25 cellular contexts compared by ENCODE assay signal in genomic region chr5:72505026-72505425, GRCh38. TPM values are rescaled to one million over a fixed set of nuclear protein-coding genes. Genes with fewer than 3 reads are reported as not detected.
DNase-seq lines count a peak whose midpoint lies in the region; TF ChIP-seq lines count a peak whose summit lies in the region.
"Had no signal": no experiment of that assay in that cellular context is flagged by ENCODE, and none has a peak within 500 bp of the region (broad histone marks: within the 10 kb centered on the region; RNA-seq: fewer than 3 reads in every experiment).

No MANE protein-coding gene starts in this region.

- H3K9ac ChIP-seq in parathyroid adenoma: no peak overlapping the region

- TF ChIP-seq EP300 in stomach (IDR thresholded peaks at IDR 0.05): no peak

- 81% methylated on average over 5 of the region's 5 CpGs for WGBS in urinary bladder
- WGBS in stomach, 5 donors: 79 to 90% (median 85%) methylated on average over 5 of the region's 5 CpGs

- no peak overlapping the region for H2AFZ ChIP-seq in parathyroid adenoma
- H2AFZ ChIP-seq: hepatocyte had no signal

- H3K27me3 ChIP-seq in right atrium auricular region (no peaks in the 10 kb centered on the region), parathyroid adenoma (ENCODE audit: control insufficient read depth, insufficient read depth, low read length) (no peaks in the 10 kb centered on the region), stomach (no peaks in the 10 kb centered on the region)
- H3K27me3 ChIP-seq: hepatocyte had no signal

- TF ChIP-seq POLR2A in stomach (IDR thresholded peaks at IDR 0.05): no peak

- peak overlapping the region; percentile 64 to 74 for H3K27ac ChIP-seq in right atrium auricular region
- H3K27ac ChIP-seq in parathyroid adenoma: no peak overlapping the region
- no peak overlapping the region for H3K27ac ChIP-seq in urinary bladder (ENCODE audit: low read depth)
- peak overlapping the region in 2 of 5 donors; percentile 12 to 54 for H3K27ac ChIP-seq in stomach
- H3K27ac ChIP-seq: C4-2B, hepatocyte had no signal

- DNase-seq in right atrium auricular region (ENCODE audit: low spot score): no peak
- no peak for DNase-seq in cardiac septum (ENCODE audit: low spot score)
- DNase-seq in dermis blood vessel endothelial cell: peak; percentile 61
- DNase-seq in NCI-H526 treated with DMSO at 0.1 percent for 48 hours (lab: John Stamatoyannopoulos, UW): no peak
- DNase-seq in amygdala (lab: John Stamatoyannopoulos, UW): no peak
- DNase-seq in stomach: no peak
- DNase-seq: activated B cell treated with CpG ODN at 0.5 μM for 24 hours; activated CD8-positive, alpha-beta T cell treated with anti-CD3 and anti-CD28 coated beads, Interleukin-2, amount 10 ng/mL, durations not matched to agents 7 days and 5 days; activated naive CD4-positive, alpha-beta T cell treated with Interleukin-2 at 50 U/mL for 16 hours; activated T-cell treated with anti-CD3 and anti-CD28 coated beads, Interleukin-2, amount 50 U/mL, for 1 hour; aorta; cerebellar nuclear complex; endodermal cell; Karpas-422; natural killer cell; NCI-H1105 treated with DMSO at 0.1 percent for 48 hours; NCI-H2081; NCI-H446 treated with DMSO at 0.1 percent for 48 hours had no signal

- peak overlapping the region; percentile 8 to 30 for H3K4me3 ChIP-seq in right atrium auricular region
- peak overlapping the region; percentile 15 for H3K4me3 ChIP-seq in parathyroid adenoma (ENCODE audit: low read depth, low read length)
- peak overlapping the region; percentile 4 for H3K4me3 ChIP-seq in urinary bladder (ENCODE audit: low read depth, low read length)
- H3K4me3 ChIP-seq in stomach: no peak overlapping the region
- H3K4me3 ChIP-seq: A549, HAP-1, hepatocyte had no signal

- intact Hi-C loops in cardiac septum (cut with DNase I) (no loop called here), stomach (cut with DNase I; ENCODE audit: low total_unique reads) (no loop called here)

- peak overlapping the region; percentile 3 for H3K4me2 ChIP-seq in parathyroid adenoma (ENCODE audit: low read length)
- H3K4me2 ChIP-seq: hepatocyte had no signal

- H3K36me3 ChIP-seq in right atrium auricular region (no peaks in the 10 kb centered on the region), parathyroid adenoma (ENCODE audit: control insufficient read depth, insufficient read depth, low read length) (no peaks in the 10 kb centered on the region), urinary bladder (ENCODE audit: insufficient read depth) (no peaks in the 10 kb centered on the region), stomach (no peaks in the 10 kb centered on the region)
- H3K36me3 ChIP-seq: HAP-1 had no signal

- TF ChIP-seq CTCF in right atrium auricular region (IDR thresholded peaks at IDR 0.05) (no peak), parathyroid adenoma (IDR thresholded peaks at IDR 0.05) (no peak), stomach (IDR thresholded peaks at IDR 0.05) (no peak)

- H3K79me2 ChIP-seq in parathyroid adenoma: no peaks in the 10 kb centered on the region
- H3K79me2 ChIP-seq: hepatocyte had no signal

- H3K4me1 ChIP-seq in right atrium auricular region (peaks cover 0 to 60% of the 10 kb centered on the region in 2 donors), parathyroid adenoma (peaks cover 4% of the 10 kb centered on the region), urinary bladder (ENCODE audit: insufficient read depth) (no peaks in the 10 kb centered on the region), stomach (peaks cover 0 to 34% (median 17%) of the 10 kb centered on the region in 4 donors)
- H3K4me1 ChIP-seq: HAP-1 had no signal

- H3K9me3 ChIP-seq in right atrium auricular region (no peaks in the 10 kb centered on the region), parathyroid adenoma (ENCODE audit: control insufficient read depth, low read length) (no peaks in the 10 kb centered on the region), stomach (no peaks in the 10 kb centered on the region)
- H3K9me3 ChIP-seq: A549, HAP-1 had no signal

RNA-seq across cellular contexts. Expression of gene ZNF366, which starts 2.2 kb away (rescaled TPM):
- total RNA-seq in right atrium auricular region: 1 to 10 TPM; 4.4 to 9.0 TPM
- total RNA-seq in cardiac septum: 3.7 TPM
- 13.3 and 17.0 TPM in 2 replicates for total RNA-seq in dermis blood vessel endothelial cell
- total RNA-seq in urinary bladder: 2.9 TPM
- 3.3 TPM for polyA plus RNA-seq in urinary bladder
- 1 to 10 TPM in 4 of 5 donors, not detected in 1; 1.7 to 6.8 (median 4.5) TPM for total RNA-seq in stomach
- polyA plus RNA-seq in stomach: under 1 TPM; 0.10 to 0.46 (median 0.37) TPM
- total RNA-seq: activated B cell treated with CpG ODN at 0.5 μM for 24 hours; activated CD8-positive, alpha-beta T cell treated with anti-CD3 and anti-CD28 coated beads, Interleukin-2, amount 10 ng/mL, durations not matched to agents 7 days and 5 days; endodermal cell; HT1080 had no signal
- polyA plus RNA-seq: A549, aorta, hepatocyte had no signal

Comparison
In these comparisons a context has a peak if more than half of its experiments do, and no peak if none do; other contexts are left out.
1. H3K27ac ChIP-seq: peak in right atrium auricular region (2 of 2); none in parathyroid adenoma (single experiment) and urinary bladder (single experiment).
2. H3K4me3 ChIP-seq: peak in right atrium auricular region (2 of 2), parathyroid adenoma (single experiment) and urinary bladder (single experiment); none in stomach (0 of 4).